In genomic region chr3:40962721-40963120, GRCh38 we compare ENCODE assay signal across 5 cellular contexts.
"Had no signal": no experiment of that assay in that cellular context is flagged by ENCODE, and none has a peak within 500 bp of the region (broad histone marks: within the 10 kb centered on the region; RNA-seq: fewer than 3 reads in every experiment).

No MANE protein-coding gene starts in this region.

- DNase-seq: GM23248, GOT3, H7, IMR-90, KG1 had no signal
